In the genomic region with DNA sequence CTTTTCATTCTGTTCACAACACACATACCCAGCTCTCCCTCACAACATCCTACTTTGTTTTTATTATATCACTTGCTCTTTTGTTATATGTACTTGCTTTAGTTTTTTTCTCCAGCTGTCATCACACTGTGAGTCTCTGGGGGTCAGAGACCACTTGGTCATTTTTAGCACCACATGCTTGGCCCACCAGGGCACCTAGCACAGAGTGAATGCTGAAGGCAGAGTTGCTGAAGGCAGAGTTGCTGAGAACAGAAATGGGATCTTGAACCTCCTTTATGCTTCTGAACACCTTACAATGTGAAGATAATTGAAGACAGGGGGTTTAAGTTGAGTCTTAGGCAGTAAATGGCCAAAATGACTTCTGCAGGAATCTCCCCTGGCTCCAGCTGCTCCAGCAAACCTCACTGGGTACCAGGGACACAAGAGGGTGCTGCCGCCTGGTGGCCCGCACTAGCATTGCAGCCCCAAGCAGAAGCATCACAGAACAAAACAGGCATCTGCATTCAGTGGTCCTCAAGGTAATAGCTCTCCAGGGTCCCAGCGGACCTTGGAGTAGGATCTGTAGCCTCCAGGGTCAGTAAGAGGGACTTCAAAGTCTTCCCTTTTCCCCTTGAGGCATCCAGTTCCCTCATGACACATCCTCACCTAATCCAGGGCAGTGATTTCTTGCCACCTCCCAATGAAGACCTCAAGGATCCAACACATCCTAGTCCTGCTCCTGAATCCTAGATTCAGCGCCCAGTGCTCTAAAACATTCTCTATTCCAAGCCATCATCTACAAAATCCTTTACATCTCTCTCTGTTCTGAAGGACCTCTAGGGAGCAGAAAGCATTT, we compare ENCODE assay signal across 1 cellular context.
TF ChIP-seq lines count a peak whose summit lies in the region.

No MANE protein-coding gene starts in this region.

TF ChIP-seq in SK-N-SH, 30 proteins besides CTCF, POLR2A, EP300 and RAD21 (continued from another document):
- TF ChIP-seq, protein P1, sequence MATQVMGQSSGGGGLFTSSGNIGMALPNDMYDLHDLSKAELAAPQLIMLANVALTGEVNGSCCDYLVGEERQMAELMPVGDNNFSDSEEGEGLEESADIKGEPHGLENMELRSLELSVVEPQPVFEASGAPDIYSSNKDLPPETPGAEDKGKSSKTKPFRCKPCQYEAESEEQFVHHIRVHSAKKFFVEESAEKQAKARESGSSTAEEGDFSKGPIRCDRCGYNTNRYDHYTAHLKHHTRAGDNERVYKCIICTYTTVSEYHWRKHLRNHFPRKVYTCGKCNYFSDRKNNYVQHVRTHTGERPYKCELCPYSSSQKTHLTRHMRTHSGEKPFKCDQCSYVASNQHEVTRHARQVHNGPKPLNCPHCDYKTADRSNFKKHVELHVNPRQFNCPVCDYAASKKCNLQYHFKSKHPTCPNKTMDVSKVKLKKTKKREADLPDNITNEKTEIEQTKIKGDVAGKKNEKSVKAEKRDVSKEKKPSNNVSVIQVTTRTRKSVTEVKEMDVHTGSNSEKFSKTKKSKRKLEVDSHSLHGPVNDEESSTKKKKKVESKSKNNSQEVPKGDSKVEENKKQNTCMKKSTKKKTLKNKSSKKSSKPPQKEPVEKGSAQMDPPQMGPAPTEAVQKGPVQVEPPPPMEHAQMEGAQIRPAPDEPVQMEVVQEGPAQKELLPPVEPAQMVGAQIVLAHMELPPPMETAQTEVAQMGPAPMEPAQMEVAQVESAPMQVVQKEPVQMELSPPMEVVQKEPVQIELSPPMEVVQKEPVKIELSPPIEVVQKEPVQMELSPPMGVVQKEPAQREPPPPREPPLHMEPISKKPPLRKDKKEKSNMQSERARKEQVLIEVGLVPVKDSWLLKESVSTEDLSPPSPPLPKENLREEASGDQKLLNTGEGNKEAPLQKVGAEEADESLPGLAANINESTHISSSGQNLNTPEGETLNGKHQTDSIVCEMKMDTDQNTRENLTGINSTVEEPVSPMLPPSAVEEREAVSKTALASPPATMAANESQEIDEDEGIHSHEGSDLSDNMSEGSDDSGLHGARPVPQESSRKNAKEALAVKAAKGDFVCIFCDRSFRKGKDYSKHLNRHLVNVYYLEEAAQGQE (IDR thresholded peaks at IDR 0.05; ENCODE audit: low read depth, low read length) = no peak
- no peak for TF ChIP-seq FOXJ3 (CRISPR knock-in tag; IDR thresholded peaks at IDR 0.05)
